In genomic region chr14:77026166-77026929, GRCh38 we compare ENCODE assay signal across 8 cellular contexts. TPM values are rescaled to one million over a fixed set of nuclear protein-coding genes. Genes with fewer than 3 reads are reported as not detected.
DNase-seq lines count a peak whose midpoint lies in the region; ATAC-seq and TF ChIP-seq lines count a peak whose summit lies in the region.

No MANE protein-coding gene starts in this region.

- no peaks in the 10 kb centered on the region for H3K9me3 ChIP-seq in heart left ventricle

- peak in 1 of 4 donors; percentile 4 for ATAC-seq in heart left ventricle
- ATAC-seq in HG03025 (IDR thresholded peaks at IDR 0.05; ENCODE audit: low FRiP score, unreplicated experiment) = no peak

- no peaks in the 10 kb centered on the region for H3K27me3 ChIP-seq in heart left ventricle

- peak overlapping the region; percentile 79 for H3K27ac Mint-ChIP-seq in activated T-cell treated with anti-CD3 and anti-CD28 coated beads, Interleukin-2, amount 50 U/mL, for 24 hours

- H3K9me3 Mint-ChIP-seq in activated T-cell treated with anti-CD3 and anti-CD28 coated beads, Interleukin-2, amount 50 U/mL, for 24 hours = no peaks in the 10 kb centered on the region

- peaks cover 46% of the 10 kb centered on the region for H3K36me3 Mint-ChIP-seq in activated T-cell treated with anti-CD3 and anti-CD28 coated beads, Interleukin-2, amount 50 U/mL, for 24 hours (ENCODE audit: low read depth)

- H3K4me1 ChIP-seq in heart left ventricle = peaks cover 10 to 68% (median 57%) of the 10 kb centered on the region in 12 donors

- H3K4me3 Mint-ChIP-seq in activated T-cell treated with anti-CD3 and anti-CD28 coated beads, Interleukin-2, amount 50 U/mL, for 24 hours = peak overlapping the region; percentile 83

- TF ChIP-seq CTCF in heart left ventricle (IDR thresholded peaks at IDR 0.05) = no peak

- peaks cover 68% of the 10 kb centered on the region for H3K4me1 Mint-ChIP-seq in activated T-cell treated with anti-CD3 and anti-CD28 coated beads, Interleukin-2, amount 50 U/mL, for 24 hours (ENCODE audit: low read depth)

- TF ChIP-seq POLR2A in heart left ventricle (IDR thresholded peaks at IDR 0.05) = no peak

- intact Hi-C loops in heart left ventricle (cut with DNase I) = loop anchor here in 8 of 10 donors (2.0 to 10.0 kb wide), 8 partner anchors 14 to 112 kb away; partner anchors contain the start of gene CIPC (in 1 of the 8)

- 8 to 23% (median 17%) methylated on average over 24 to 76 of the region's 76 CpGs for WGBS in heart left ventricle, 4 donors

- peaks cover 0 to 33% (median 8%) of the 10 kb centered on the region in 9 donors for H3K36me3 ChIP-seq in heart left ventricle

- H3K4me3 ChIP-seq in heart left ventricle = peak overlapping the region; percentile 64 to 96 (median 85)

- H3K27ac ChIP-seq in heart left ventricle = peak overlapping the region; percentile 98 to 100 (median 100)

- no peaks in the 10 kb centered on the region for H3K27me3 Mint-ChIP-seq in activated T-cell treated with anti-CD3 and anti-CD28 coated beads, Interleukin-2, amount 50 U/mL, for 24 hours

- peak; percentile 6 for DNase-seq in stimulated activated naive CD4-positive, alpha-beta T cell treated with Interleukin-2 at 50 U/mL for 16 hours (lab: John Stamatoyannopoulos, UW)
- DNase-seq in stimulated activated naive CD4-positive, alpha-beta T cell (lab: John Stamatoyannopoulos, UW) = no peak
- no peak for DNase-seq in activated T-cell treated with anti-CD3 and anti-CD28 coated beads, Interleukin-2, amount 50 U/mL, for 24 hours
- DNase-seq in heart left ventricle = peak in 4 of 5 donors; percentile 43 to 74 (median 51)
- peak; percentile 82 for DNase-seq in retina
- no peak for DNase-seq in NOMO-1 treated with DMSO at 0.1 percent for 48 hours (lab: John Stamatoyannopoulos, UW; ENCODE audit: unreplicated experiment)
- no peak for DNase-seq in iPS-NIHi7 (ENCODE audit: extremely low spot score)

RNA-seq across cellular contexts. Expression of gene IRF2BPL, which starts 2.2 kb away (rescaled TPM):
- 10 to 100 TPM; 31.7 to 59.2 (median 36.7) TPM for total RNA-seq in heart left ventricle
- polyA plus RNA-seq in heart left ventricle = 10 to 100 TPM in 1 of 2 donors, 1 to 10 TPM in 1; 7.5 to 24.4 TPM

Comparison
In these comparisons a context has a peak if more than half of its experiments do, and no peak if none do; other contexts are left out.
1. DNase-seq: peak in stimulated activated naive CD4-positive, alpha-beta T cell treated with Interleukin-2 at 50 U/mL for 16 hours (single experiment), heart left ventricle (4 of 5) and retina (single experiment); none in stimulated activated naive CD4-positive, alpha-beta T cell (0 of 6), activated T-cell treated with anti-CD3 and anti-CD28 coated beads, Interleukin-2, amount 50 U/mL, for 24 hours (single experiment), NOMO-1 treated with DMSO at 0.1 percent for 48 hours (single experiment) and iPS-NIHi7 (single experiment).